Comparison of ENCODE assay signal across 1 cellular context in the genomic region with DNA sequence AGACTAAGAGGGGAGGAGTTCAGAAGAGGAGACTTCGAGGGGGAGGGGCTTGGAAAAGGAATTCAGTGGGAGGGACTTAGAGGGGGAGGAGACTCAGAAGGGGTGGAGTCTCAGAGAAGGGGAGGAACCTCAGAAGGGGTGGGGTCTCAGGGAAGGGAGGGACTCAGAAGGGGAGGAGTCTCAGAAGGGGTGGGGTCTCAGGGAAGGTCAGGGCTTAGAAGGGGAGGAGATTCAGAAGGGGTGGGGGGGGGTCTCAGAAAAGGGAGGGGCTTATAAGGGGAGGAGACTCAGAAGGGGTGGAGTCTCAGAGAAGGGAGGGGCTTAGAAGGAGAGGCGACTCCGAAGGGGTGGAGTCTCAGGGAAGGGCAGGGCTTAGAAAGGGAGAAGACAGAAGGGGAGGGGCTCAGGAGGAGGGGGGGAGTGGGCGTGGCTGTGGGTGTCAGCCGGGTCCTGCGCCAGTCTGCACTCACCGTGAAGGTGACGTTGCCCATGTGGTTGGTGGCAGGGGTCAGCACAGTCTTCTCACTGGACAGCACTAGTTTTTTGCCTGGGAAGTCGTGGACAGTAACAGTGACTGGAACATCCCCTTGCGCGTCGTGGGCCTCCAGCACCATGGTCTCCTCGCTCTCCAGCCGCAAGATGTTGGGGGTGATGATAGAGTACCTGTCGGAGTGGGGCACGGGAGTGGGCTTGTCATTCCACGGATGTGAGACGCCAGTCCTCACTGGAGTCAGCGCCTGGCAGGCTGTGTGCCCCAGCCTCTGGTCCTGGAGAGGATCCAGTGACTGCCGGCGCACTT.
TF ChIP-seq lines count a peak whose summit lies in the region.

No MANE protein-coding gene starts in this region.

TF ChIP-seq in HepG2, 621 proteins besides CTCF, POLR2A, EP300 and RAD21 (continued from another document and continues in another):
- 0 out of 4 replicates have a peak, but pooled peaks of 1 of the 2 experiments have one; percentile 48 for TF ChIP-seq REST (IDR thresholded peaks at IDR 0.05; ENCODE audit: borderline replicate concordance in 1 of 2, low read depth in 1 of 2, low read length in 2 of 2)
- TF ChIP-seq IRF9 (CRISPR knock-in tag; IDR thresholded peaks at IDR 0.05; ENCODE audit: borderline replicate concordance): peak; percentile 83; the same call in 1 of the 2 replicates
- TF ChIP-seq HNRNPLL (IDR thresholded peaks at IDR 0.05; ENCODE audit: low read depth, low read length, poor library complexity, severe bottlenecking): peak; percentile 19
- peak; percentile 82; the same call in 1 of the 2 replicates for TF ChIP-seq PCBP1 (IDR thresholded peaks at IDR 0.05; ENCODE audit: borderline replicate concordance, low read depth, low read length)
- no peak for TF ChIP-seq ZNF709 (CRISPR knock-in tag; IDR thresholded peaks at IDR 0.05)
- no peak for TF ChIP-seq RNF2 (conservative IDR thresholded peaks at IDR 0.05; ENCODE audit: low read depth)
- peak; percentile 83; the same call in 1 of the 2 replicates for TF ChIP-seq ARID4A (CRISPR knock-in tag; IDR thresholded peaks at IDR 0.05; ENCODE audit: borderline replicate concordance)
- TF ChIP-seq AGO2 (optimal IDR thresholded peaks at IDR 0.05; ENCODE audit: low read depth, low read length): peak; percentile 99
- no peak for TF ChIP-seq CHCHD3 (CRISPR knock-in tag; IDR thresholded peaks at IDR 0.05)
- no peak; the same call in 1 of the 2 replicates for TF ChIP-seq ZFY (CRISPR knock-in tag; IDR thresholded peaks at IDR 0.05)
- TF ChIP-seq, protein P1, sequence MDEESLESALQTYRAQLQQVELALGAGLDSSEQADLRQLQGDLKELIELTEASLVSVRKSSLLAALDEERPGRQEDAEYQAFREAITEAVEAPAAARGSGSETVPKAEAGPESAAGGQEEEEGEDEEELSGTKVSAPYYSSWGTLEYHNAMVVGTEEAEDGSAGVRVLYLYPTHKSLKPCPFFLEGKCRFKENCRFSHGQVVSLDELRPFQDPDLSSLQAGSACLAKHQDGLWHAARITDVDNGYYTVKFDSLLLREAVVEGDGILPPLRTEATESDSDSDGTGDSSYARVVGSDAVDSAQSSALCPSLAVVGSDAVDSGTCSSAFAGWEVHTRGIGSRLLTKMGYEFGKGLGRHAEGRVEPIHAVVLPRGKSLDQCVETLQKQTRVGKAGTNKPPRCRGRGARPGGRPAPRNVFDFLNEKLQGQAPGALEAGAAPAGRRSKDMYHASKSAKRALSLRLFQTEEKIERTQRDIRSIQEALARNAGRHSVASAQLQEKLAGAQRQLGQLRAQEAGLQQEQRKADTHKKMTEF (CRISPR knock-in tag; IDR thresholded peaks at IDR 0.05): 0 out of 2 replicates have a peak, but pooled peaks have one; percentile 28
- no peak for TF ChIP-seq ZNF782 (CRISPR knock-in tag; IDR thresholded peaks at IDR 0.05; ENCODE audit: borderline replicate concordance)
- peak; percentile 64 for TF ChIP-seq KDM5B (CRISPR knock-in tag; IDR thresholded peaks at IDR 0.05; ENCODE audit: borderline replicate concordance)
- TF ChIP-seq, protein P2, sequence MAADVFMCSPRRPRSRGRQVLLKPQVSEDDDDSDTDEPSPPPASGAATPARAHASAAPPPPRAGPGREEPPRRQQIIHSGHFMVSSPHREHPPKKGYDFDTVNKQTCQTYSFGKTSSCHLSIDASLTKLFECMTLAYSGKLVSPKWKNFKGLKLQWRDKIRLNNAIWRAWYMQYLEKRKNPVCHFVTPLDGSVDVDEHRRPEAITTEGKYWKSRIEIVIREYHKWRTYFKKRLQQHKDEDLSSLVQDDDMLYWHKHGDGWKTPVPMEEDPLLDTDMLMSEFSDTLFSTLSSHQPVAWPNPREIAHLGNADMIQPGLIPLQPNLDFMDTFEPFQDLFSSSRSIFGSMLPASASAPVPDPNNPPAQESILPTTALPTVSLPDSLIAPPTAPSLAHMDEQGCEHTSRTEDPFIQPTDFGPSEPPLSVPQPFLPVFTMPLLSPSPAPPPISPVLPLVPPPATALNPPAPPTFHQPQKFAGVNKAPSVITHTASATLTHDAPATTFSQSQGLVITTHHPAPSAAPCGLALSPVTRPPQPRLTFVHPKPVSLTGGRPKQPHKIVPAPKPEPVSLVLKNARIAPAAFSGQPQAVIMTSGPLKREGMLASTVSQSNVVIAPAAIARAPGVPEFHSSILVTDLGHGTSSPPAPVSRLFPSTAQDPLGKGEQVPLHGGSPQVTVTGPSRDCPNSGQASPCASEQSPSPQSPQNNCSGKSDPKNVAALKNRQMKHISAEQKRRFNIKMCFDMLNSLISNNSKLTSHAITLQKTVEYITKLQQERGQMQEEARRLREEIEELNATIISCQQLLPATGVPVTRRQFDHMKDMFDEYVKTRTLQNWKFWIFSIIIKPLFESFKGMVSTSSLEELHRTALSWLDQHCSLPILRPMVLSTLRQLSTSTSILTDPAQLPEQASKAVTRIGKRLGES (CRISPR knock-in tag; IDR thresholded peaks at IDR 0.05; ENCODE audit: borderline replicate concordance): no peak
- peak; percentile 91; the same call in 1 of the 2 replicates for TF ChIP-seq SSRP1 (CRISPR knock-in tag; IDR thresholded peaks at IDR 0.05)
- peak; percentile 49 for TF ChIP-seq MNT (IDR thresholded peaks at IDR 0.05)
- TF ChIP-seq ZNF781 (CRISPR knock-in tag; IDR thresholded peaks at IDR 0.05; ENCODE audit: borderline replicate concordance, not compliant biosample characterization): peak; percentile 64
- peak; percentile 77 for TF ChIP-seq MXD3 (CRISPR knock-in tag; IDR thresholded peaks at IDR 0.05)
- TF ChIP-seq NFKB2 (CRISPR knock-in tag; IDR thresholded peaks at IDR 0.05; ENCODE audit: borderline replicate concordance): peak; percentile 68; the same call in 1 of the 2 replicates
- peak; percentile 69 for TF ChIP-seq PATZ1 (CRISPR knock-in tag; IDR thresholded peaks at IDR 0.05)
- peak; percentile 86; the same call in 1 of the 2 replicates for TF ChIP-seq CCDC6 (CRISPR knock-in tag; IDR thresholded peaks at IDR 0.05)
- peak; percentile 61 for TF ChIP-seq RXRA (CRISPR knock-in tag; IDR thresholded peaks at IDR 0.05)
- peak; percentile 76 for TF ChIP-seq ZNF414 (CRISPR knock-in tag; IDR thresholded peaks at IDR 0.05)
- TF ChIP-seq MAFG (CRISPR knock-in tag; IDR thresholded peaks at IDR 0.05): 0 out of 2 replicates have a peak, but pooled peaks have one; percentile 22
- TF ChIP-seq ZC3H4 (CRISPR knock-in tag; IDR thresholded peaks at IDR 0.05; ENCODE audit: borderline replicate concordance): peak; percentile 88; the same call in 1 of the 2 replicates
- no peak for TF ChIP-seq FOXA1 (IDR thresholded peaks at IDR 0.05)
- TF ChIP-seq FOXA1 (CRISPR knock-in tag; IDR thresholded peaks at IDR 0.05): peak; percentile 5; the same call in 1 of the 2 replicates
- no peak for TF ChIP-seq SOX6 (IDR thresholded peaks at IDR 0.05)
- peak; percentile 9; the same call in 1 of the 2 replicates for TF ChIP-seq SOX6 (CRISPR knock-in tag; IDR thresholded peaks at IDR 0.05)
- 0 out of 2 replicates have a peak, but pooled peaks have one; percentile 11 for TF ChIP-seq TRIM24 (CRISPR knock-in tag; IDR thresholded peaks at IDR 0.05)
- peak; percentile 72; the same call in 1 of the 2 replicates for TF ChIP-seq ZNF296 (CRISPR knock-in tag; conservative IDR thresholded peaks at IDR 0.05)
